Comparison of ENCODE assay signal across 8 cellular contexts in genomic region chr1:234610582-234611152, GRCh38. TPM values are rescaled to one million over a fixed set of nuclear protein-coding genes. Genes with fewer than 3 reads are reported as not detected.
A peak's percentile ranks its signal among the peaks of the same experiment; 100 is the strongest.
DNase-seq lines count a peak whose midpoint lies in the region; ATAC-seq, FAIRE-seq and TF ChIP-seq lines count a peak whose summit lies in the region.

No MANE protein-coding gene starts in this region.

- H3K27ac Mint-ChIP-seq in endothelial cell (ENCODE audit: unreplicated experiment): peak overlapping the region; percentile 99

- H3K36me3 Mint-ChIP-seq in endothelial cell (ENCODE audit: low read depth, unreplicated experiment): peaks cover 32% of the 10 kb centered on the region

- peak overlapping the region; percentile 96 for H3K9ac ChIP-seq in OCI-LY3 (ENCODE audit: low read length)

- H3K36me3 ChIP-seq in OCI-LY3 (replicated peaks; ENCODE audit: low read depth, low read length): peaks cover 23% of the 10 kb centered on the region

- peaks cover 15% of the 10 kb centered on the region for H3K27me3 Mint-ChIP-seq in endothelial cell (ENCODE audit: unreplicated experiment)

- H3K9me3 Mint-ChIP-seq in endothelial cell (ENCODE audit: unreplicated experiment): peaks cover 4% of the 10 kb centered on the region

- H3K4me2 ChIP-seq in OCI-LY3 (ENCODE audit: low read length): peak overlapping the region; percentile 94

- no peaks in the 10 kb centered on the region for H3K27me3 ChIP-seq in OCI-LY3 (ENCODE audit: low read depth, low read length)

- DNase-seq in D721Med (ENCODE audit: insufficient read length, low spot score) (peak; percentile 72), HuH-7.5 (ENCODE audit: low spot score) (peak; percentile 97), activated T-cell treated with anti-CD3 and anti-CD28 coated beads for 1 hour (ENCODE audit: low read depth) (peak; percentile 78), endothelial cell (ENCODE audit: low spot score) (peak; percentile 81), midbrain (lab: John Stamatoyannopoulos, UW) (peak; percentile 99)
- DNase-seq in stimulated activated CD8-positive, alpha-beta memory T cell treated with anti-CD3 and anti-CD28 coated beads, Interleukin-2, amount 100 ng/mL, for 1 hour (ENCODE audit: low read depth in 2 of 2): peak; percentile 73 to 81

- H3K4me3 Mint-ChIP-seq in endothelial cell (ENCODE audit: unreplicated experiment): peak overlapping the region; percentile 99

- peaks cover 23% of the 10 kb centered on the region for H4K20me1 ChIP-seq in OCI-LY3 (ENCODE audit: insufficient read depth, low read length)

- peaks cover 53% of the 10 kb centered on the region for H3K4me1 Mint-ChIP-seq in endothelial cell (ENCODE audit: unreplicated experiment)

- ATAC-seq in GM21526 (IDR thresholded peaks at IDR 0.05; ENCODE audit: low FRiP score, unreplicated experiment): peak; percentile 47

- peak overlapping the region; percentile 91 for H3K27ac ChIP-seq in OCI-LY3 (ENCODE audit: low read length)

- H3K79me2 ChIP-seq in OCI-LY3 (ENCODE audit: low read length): peaks cover 40% of the 10 kb centered on the region

- H3K9me3 ChIP-seq in OCI-LY3 (ENCODE audit: insufficient read depth, low read length): no peaks in the 10 kb centered on the region

- peak overlapping the region; percentile 93 for H3K4me3 ChIP-seq in OCI-LY3 (ENCODE audit: low read length)

- no peak for TF ChIP-seq CTCF in D721Med (IDR thresholded peaks at IDR 0.05; ENCODE audit: insufficient read depth, missing control alignments)
- TF ChIP-seq CTCF in OCI-LY3 (IDR thresholded peaks at IDR 0.05; ENCODE audit: low read depth, low read length): no peak
- TF ChIP-seq CTCF in endothelial cell (IDR thresholded peaks at IDR 0.05; ENCODE audit: unreplicated experiment): no peak

- FAIRE-seq in D721Med (lab: Jason Lieb, UNC): no peak

- H3K4me1 ChIP-seq in OCI-LY3 (ENCODE audit: low read length): peaks cover 60% of the 10 kb centered on the region

- peak overlapping the region; percentile 52 for H2AFZ ChIP-seq in OCI-LY3 (ENCODE audit: low read depth, low read length)

RNA-seq across cellular contexts. Expression of gene IRF2BP2, which starts 0.7 kb away (rescaled TPM):
- 158 TPM for total RNA-seq in endothelial cell (ENCODE audit: unreplicated experiment)

Comparison
In these comparisons a context has a peak if more than half of its experiments do, and no peak if none do; other contexts are left out.
1. Peak in every context shown above with its lines: DNase-seq, ATAC-seq, H3K4me3 ChIP-seq and H3K27ac ChIP-seq.